In genomic region chr22:45254789-45255261, GRCh38 we compare ENCODE assay signal across 1 cellular context.
TF ChIP-seq lines count a peak whose summit lies in the region.

No MANE protein-coding gene starts in this region.

TF ChIP-seq in GM12878, 131 proteins besides CTCF, POLR2A, EP300 and RAD21 (continued from another document and continues in another):
- TF ChIP-seq, protein P1, sequence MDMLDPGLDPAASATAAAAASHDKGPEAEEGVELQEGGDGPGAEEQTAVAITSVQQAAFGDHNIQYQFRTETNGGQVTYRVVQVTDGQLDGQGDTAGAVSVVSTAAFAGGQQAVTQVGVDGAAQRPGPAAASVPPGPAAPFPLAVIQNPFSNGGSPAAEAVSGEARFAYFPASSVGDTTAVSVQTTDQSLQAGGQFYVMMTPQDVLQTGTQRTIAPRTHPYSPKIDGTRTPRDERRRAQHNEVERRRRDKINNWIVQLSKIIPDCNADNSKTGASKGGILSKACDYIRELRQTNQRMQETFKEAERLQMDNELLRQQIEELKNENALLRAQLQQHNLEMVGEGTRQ (IDR thresholded peaks at IDR 0.05; ENCODE audit: borderline replicate concordance, low read depth, low read length) = no peak
- TF ChIP-seq MYC (IDR thresholded peaks at IDR 0.05; ENCODE audit: insufficient read depth, insufficient read length, insufficient replicate concordance, low read length, severe bottlenecking) (no peak), NR2F1 (conservative IDR thresholded peaks at IDR 0.05) (0 out of 2 replicates have a peak, but pooled peaks have one; percentile 19), SIX5 (IDR thresholded peaks at IDR 0.05; ENCODE audit: low read depth, low read length, severe bottlenecking) (no peak), TAF1 (IDR thresholded peaks at IDR 0.05; ENCODE audit: borderline replicate concordance, low read depth, low read length) (no peak), KLF5 (IDR thresholded peaks at IDR 0.05; ENCODE audit: partially characterized antibody) (no peak), FOXM1 (IDR thresholded peaks at IDR 0.05; ENCODE audit: low read depth, low read length) (peak; percentile 78; the same call in 1 of the 2 replicates), TBL1XR1 (IDR thresholded peaks at IDR 0.05; ENCODE audit: low read depth, low read length) (no peak), ZNF217 (IDR thresholded peaks at IDR 0.05) (no peak; the same call in 1 of the 2 replicates), HDGF (IDR thresholded peaks at IDR 0.05) (no peak), CHD1 (IDR thresholded peaks at IDR 0.05; ENCODE audit: low read depth, low read length) (no peak), PAX8 (IDR thresholded peaks at IDR 0.05) (no peak), ZZZ3 (IDR thresholded peaks at IDR 0.05; ENCODE audit: control insufficient read depth, insufficient read length, low read depth) (no peak), NR2C1 (IDR thresholded peaks at IDR 0.05) (no peak), TCF12 (IDR thresholded peaks at IDR 0.05; ENCODE audit: low read depth, low read length) (0 out of 2 replicates have a peak, but pooled peaks have one; percentile 3), HCFC1 (IDR thresholded peaks at IDR 0.05; ENCODE audit: low read length) (no peak), STAT1 (conservative IDR thresholded peaks at IDR 0.05) (no peak), SREBF1 (IDR thresholded peaks at IDR 0.05; ENCODE audit: low read length) (no peak), EZH2 (IDR thresholded peaks at IDR 0.05; ENCODE audit: borderline replicate concordance, control insufficient read depth, low read depth, low read length) (no peak), TCF3 (IDR thresholded peaks at IDR 0.05; ENCODE audit: borderline replicate concordance, insufficient read depth, low read depth, low read length) (no peak), STAT3 (IDR thresholded peaks at IDR 0.05; ENCODE audit: low read depth, low read length) (no peak), ESRRA (IDR thresholded peaks at IDR 0.05; ENCODE audit: low read length) (no peak), PAX5 (IDR thresholded peaks at IDR 0.05; ENCODE audit: borderline replicate concordance, low read depth, low read length) (no peak), ZNF207 (IDR thresholded peaks at IDR 0.05; ENCODE audit: borderline replicate concordance) (no peak), MTA2 (IDR thresholded peaks at IDR 0.05; ENCODE audit: low read depth) (peak; percentile 76), RB1 (IDR thresholded peaks at IDR 0.05; ENCODE audit: borderline replicate concordance) (no peak), NRF1 (conservative IDR thresholded peaks at IDR 0.05; ENCODE audit: low read depth, low read length) (no peak), NFIC (IDR thresholded peaks at IDR 0.05; ENCODE audit: low read depth, low read length) (peak; percentile 76; the same call in 1 of the 2 replicates), ZNF384 (IDR thresholded peaks at IDR 0.05; ENCODE audit: borderline replicate concordance, low read depth, low read length) (no peak), CBX5 (IDR thresholded peaks at IDR 0.05; ENCODE audit: low read depth) (no peak), IKZF2 (IDR thresholded peaks at IDR 0.05) (peak; percentile 94), NKRF (conservative IDR thresholded peaks at IDR 0.05) (no peak), KDM1A (IDR thresholded peaks at IDR 0.05; ENCODE audit: borderline replicate concordance) (no peak), MYB (IDR thresholded peaks at IDR 0.05; ENCODE audit: borderline replicate concordance, low read depth, low read length) (no peak), BCLAF1 (IDR thresholded peaks at IDR 0.05) (no peak)
- TF ChIP-seq, protein P2, sequence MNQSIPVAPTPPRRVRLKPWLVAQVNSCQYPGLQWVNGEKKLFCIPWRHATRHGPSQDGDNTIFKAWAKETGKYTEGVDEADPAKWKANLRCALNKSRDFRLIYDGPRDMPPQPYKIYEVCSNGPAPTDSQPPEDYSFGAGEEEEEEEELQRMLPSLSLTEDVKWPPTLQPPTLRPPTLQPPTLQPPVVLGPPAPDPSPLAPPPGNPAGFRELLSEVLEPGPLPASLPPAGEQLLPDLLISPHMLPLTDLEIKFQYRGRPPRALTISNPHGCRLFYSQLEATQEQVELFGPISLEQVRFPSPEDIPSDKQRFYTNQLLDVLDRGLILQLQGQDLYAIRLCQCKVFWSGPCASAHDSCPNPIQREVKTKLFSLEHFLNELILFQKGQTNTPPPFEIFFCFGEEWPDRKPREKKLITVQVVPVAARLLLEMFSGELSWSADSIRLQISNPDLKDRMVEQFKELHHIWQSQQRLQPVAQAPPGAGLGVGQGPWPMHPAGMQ (IDR thresholded peaks at IDR 0.05; ENCODE audit: borderline replicate concordance) = no peak
- TF ChIP-seq, protein P3, sequence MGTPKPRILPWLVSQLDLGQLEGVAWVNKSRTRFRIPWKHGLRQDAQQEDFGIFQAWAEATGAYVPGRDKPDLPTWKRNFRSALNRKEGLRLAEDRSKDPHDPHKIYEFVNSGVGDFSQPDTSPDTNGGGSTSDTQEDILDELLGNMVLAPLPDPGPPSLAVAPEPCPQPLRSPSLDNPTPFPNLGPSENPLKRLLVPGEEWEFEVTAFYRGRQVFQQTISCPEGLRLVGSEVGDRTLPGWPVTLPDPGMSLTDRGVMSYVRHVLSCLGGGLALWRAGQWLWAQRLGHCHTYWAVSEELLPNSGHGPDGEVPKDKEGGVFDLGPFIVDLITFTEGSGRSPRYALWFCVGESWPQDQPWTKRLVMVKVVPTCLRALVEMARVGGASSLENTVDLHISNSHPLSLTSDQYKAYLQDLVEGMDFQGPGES (IDR thresholded peaks at IDR 0.05) = no peak
- TF ChIP-seq, protein P4, sequence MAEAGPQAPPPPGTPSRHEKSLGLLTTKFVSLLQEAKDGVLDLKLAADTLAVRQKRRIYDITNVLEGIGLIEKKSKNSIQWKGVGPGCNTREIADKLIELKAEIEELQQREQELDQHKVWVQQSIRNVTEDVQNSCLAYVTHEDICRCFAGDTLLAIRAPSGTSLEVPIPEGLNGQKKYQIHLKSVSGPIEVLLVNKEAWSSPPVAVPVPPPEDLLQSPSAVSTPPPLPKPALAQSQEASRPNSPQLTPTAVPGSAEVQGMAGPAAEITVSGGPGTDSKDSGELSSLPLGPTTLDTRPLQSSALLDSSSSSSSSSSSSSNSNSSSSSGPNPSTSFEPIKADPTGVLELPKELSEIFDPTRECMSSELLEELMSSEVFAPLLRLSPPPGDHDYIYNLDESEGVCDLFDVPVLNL (IDR thresholded peaks at IDR 0.05; ENCODE audit: low read depth, low read length) = no peak
- TF ChIP-seq, protein P5, sequence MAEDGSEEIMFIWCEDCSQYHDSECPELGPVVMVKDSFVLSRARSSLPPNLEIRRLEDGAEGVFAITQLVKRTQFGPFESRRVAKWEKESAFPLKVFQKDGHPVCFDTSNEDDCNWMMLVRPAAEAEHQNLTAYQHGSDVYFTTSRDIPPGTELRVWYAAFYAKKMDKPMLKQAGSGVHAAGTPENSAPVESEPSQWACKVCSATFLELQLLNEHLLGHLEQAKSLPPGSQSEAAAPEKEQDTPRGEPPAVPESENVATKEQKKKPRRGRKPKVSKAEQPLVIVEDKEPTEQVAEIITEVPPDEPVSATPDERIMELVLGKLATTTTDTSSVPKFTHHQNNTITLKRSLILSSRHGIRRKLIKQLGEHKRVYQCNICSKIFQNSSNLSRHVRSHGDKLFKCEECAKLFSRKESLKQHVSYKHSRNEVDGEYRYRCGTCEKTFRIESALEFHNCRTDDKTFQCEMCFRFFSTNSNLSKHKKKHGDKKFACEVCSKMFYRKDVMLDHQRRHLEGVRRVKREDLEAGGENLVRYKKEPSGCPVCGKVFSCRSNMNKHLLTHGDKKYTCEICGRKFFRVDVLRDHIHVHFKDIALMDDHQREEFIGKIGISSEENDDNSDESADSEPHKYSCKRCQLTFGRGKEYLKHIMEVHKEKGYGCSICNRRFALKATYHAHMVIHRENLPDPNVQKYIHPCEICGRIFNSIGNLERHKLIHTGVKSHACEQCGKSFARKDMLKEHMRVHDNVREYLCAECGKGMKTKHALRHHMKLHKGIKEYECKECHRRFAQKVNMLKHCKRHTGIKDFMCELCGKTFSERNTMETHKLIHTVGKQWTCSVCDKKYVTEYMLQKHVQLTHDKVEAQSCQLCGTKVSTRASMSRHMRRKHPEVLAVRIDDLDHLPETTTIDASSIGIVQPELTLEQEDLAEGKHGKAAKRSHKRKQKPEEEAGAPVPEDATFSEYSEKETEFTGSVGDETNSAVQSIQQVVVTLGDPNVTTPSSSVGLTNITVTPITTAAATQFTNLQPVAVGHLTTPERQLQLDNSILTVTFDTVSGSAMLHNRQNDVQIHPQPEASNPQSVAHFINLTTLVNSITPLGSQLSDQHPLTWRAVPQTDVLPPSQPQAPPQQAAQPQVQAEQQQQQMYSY (CRISPR knock-in tag; IDR thresholded peaks at IDR 0.05) = no peak
- TF ChIP-seq, protein P6, sequence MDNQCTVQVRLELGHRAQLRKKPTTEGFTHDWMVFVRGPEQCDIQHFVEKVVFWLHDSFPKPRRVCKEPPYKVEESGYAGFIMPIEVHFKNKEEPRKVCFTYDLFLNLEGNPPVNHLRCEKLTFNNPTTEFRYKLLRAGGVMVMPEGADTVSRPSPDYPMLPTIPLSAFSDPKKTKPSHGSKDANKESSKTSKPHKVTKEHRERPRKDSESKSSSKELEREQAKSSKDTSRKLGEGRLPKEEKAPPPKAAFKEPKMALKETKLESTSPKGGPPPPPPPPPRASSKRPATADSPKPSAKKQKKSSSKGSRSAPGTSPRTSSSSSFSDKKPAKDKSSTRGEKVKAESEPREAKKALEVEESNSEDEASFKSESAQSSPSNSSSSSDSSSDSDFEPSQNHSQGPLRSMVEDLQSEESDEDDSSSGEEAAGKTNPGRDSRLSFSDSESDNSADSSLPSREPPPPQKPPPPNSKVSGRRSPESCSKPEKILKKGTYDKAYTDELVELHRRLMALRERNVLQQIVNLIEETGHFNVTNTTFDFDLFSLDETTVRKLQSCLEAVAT (IDR thresholded peaks at IDR 0.05) = no peak
- TF ChIP-seq, protein P7, sequence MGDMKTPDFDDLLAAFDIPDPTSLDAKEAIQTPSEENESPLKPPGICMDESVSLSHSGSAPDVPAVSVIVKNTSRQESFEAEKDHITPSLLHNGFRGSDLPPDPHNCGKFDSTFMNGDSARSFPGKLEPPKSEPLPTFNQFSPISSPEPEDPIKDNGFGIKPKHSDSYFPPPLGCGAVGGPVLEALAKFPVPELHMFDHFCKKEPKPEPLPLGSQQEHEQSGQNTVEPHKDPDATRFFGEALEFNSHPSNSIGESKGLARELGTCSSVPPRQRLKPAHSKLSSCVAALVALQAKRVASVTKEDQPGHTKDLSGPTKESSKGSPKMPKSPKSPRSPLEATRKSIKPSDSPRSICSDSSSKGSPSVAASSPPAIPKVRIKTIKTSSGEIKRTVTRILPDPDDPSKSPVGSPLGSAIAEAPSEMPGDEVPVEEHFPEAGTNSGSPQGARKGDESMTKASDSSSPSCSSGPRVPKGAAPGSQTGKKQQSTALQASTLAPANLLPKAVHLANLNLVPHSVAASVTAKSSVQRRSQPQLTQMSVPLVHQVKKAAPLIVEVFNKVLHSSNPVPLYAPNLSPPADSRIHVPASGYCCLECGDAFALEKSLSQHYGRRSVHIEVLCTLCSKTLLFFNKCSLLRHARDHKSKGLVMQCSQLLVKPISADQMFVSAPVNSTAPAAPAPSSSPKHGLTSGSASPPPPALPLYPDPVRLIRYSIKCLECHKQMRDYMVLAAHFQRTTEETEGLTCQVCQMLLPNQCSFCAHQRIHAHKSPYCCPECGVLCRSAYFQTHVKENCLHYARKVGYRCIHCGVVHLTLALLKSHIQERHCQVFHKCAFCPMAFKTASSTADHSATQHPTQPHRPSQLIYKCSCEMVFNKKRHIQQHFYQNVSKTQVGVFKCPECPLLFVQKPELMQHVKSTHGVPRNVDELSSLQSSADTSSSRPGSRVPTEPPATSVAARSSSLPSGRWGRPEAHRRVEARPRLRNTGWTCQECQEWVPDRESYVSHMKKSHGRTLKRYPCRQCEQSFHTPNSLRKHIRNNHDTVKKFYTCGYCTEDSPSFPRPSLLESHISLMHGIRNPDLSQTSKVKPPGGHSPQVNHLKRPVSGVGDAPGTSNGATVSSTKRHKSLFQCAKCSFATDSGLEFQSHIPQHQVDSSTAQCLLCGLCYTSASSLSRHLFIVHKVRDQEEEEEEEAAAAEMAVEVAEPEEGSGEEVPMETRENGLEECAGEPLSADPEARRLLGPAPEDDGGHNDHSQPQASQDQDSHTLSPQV (IDR thresholded peaks at IDR 0.05) = no peak
